ENCODE assay signal across 1 cellular context in genomic region chr21:44184862-44185261, GRCh38. TPM values are rescaled to one million over a fixed set of nuclear protein-coding genes. Genes with fewer than 3 reads are reported as not detected.
"Had no signal": no experiment of that assay in that cellular context is flagged by ENCODE, and none has a peak within 500 bp of the region (broad histone marks: within the 10 kb centered on the region; RNA-seq: fewer than 3 reads in every experiment).

No MANE protein-coding gene starts in this region.

RNA-seq across cellular contexts. Expression of gene ICOSLG, which starts 55.9 kb away (rescaled TPM):
- total RNA-seq: osteoblast had no signal
